11 cellular contexts compared by ENCODE assay signal in the genomic region with DNA sequence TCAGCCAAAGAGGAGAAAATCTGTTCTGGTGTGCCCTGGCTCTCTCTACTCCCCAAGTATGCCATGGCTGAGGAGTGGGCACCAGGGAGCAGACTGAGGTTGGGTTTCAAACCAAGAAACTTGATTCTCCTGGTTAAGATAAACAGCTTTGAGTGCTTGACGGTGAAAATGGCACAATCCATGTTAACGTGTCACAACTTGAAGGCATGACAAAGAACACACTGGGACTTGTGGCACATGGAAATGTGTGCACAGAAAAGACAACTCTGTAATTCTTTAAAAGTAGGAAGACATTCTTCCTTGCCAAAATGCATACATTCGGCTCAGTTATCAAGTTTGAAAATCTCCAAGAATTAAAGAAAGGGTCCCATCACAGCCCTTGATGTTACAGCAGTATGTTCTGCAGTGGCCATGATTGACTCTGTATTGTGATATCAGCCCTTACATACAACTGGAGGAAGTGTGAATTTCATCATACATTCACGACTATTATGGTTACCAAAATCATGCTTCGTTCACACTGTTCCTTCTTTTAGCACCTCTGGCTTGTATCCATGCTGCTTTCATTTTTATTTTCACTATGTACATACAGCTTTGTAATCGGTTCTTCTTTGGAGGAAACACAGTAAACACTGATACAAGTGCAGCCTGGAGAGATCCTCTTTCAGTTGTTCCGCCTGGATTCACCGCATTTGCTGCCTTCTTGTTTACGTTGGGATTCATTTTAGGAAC. TPM values are rescaled to one million over a fixed set of nuclear protein-coding genes. Genes with fewer than 3 reads are reported as not detected.
DNase-seq lines count a peak whose midpoint lies in the region; ATAC-seq and TF ChIP-seq lines count a peak whose summit lies in the region.
"Had no signal": no experiment of that assay in that cellular context is flagged by ENCODE, and none has a peak within 500 bp of the region (broad histone marks: within the 10 kb centered on the region; RNA-seq: fewer than 3 reads in every experiment).

No MANE protein-coding gene starts in this region.

- 33% methylated on average over 9 of the region's 9 CpGs for WGBS in right lobe of liver (ENCODE audit: insufficient coverage, low coverage, low lambda C conversion rate, missing lambda C conversion rate)
- WGBS in lower leg skin, 2 donors: 48 to 63% methylated on average over 9 of the region's 9 CpGs

- H3K9me3 Mint-ChIP-seq in Calu3 (ENCODE audit: low read depth, unreplicated experiment): no peaks in the 10 kb centered on the region

- no peaks in the 10 kb centered on the region for H3K36me3 Mint-ChIP-seq in Calu3 (ENCODE audit: insufficient read depth, unreplicated experiment)

- no peaks in the 10 kb centered on the region for H3K27me3 ChIP-seq in right lobe of liver

- intact Hi-C loops in right lobe of liver (cut with DNase I): no loop called here
- intact Hi-C loops in lower leg skin (cut with DNase I; ENCODE audit: low total_unique reads): no loop called here
- intact Hi-C loops in Calu3 (cut with micrococcal nuclease; ENCODE audit: unreplicated experiment): no loop called here

- DNase-seq in DMS153 (lab: John Stamatoyannopoulos, UW): peak; percentile 57
- DNase-seq in NOMO-1 treated with dmso at 0.1 percent for 144 hours (lab: John Stamatoyannopoulos, UW; ENCODE audit: unreplicated experiment): peak; percentile 65
- DNase-seq in right lobe of liver: no peak
- DNase-seq in GDM1 (lab: John Stamatoyannopoulos, UW): no peak
- no peak for DNase-seq in lower leg skin (ENCODE audit: low spot score in 2 of 2)
- DNase-seq in Calu3: no peak
- DNase-seq: COR-L47, H7 had no signal

- no peak overlapping the region for H3K4me3 Mint-ChIP-seq in Calu3 (ENCODE audit: low read depth, unreplicated experiment)

- H3K4me1 Mint-ChIP-seq in Calu3 (ENCODE audit: low read depth, unreplicated experiment): no peaks in the 10 kb centered on the region

- no peaks in the 10 kb centered on the region for H3K27me3 Mint-ChIP-seq in Calu3 (ENCODE audit: unreplicated experiment)

- H3K4me1 ChIP-seq in right lobe of liver: no peaks in the 10 kb centered on the region

- CTCF ChIA-PET in Calu3 (lab: Charles Lee): no interaction called here

- TF ChIP-seq CTCF in right lobe of liver (IDR thresholded peaks at IDR 0.05) (no peak), lower leg skin (IDR thresholded peaks at IDR 0.05) (no peak), Calu3 (IDR thresholded peaks at IDR 0.05; ENCODE audit: unreplicated experiment) (no peak)

- no peak overlapping the region for H3K27ac Mint-ChIP-seq in Calu3 (ENCODE audit: unreplicated experiment)

- no peak for TF ChIP-seq POLR2A in right lobe of liver (IDR thresholded peaks at IDR 0.05)
- TF ChIP-seq POLR2A in lower leg skin (IDR thresholded peaks at IDR 0.05): no peak

- H3K36me3 ChIP-seq in right lobe of liver: no peaks in the 10 kb centered on the region

- peak; percentile 53 for ATAC-seq in HG03159 (IDR thresholded peaks at IDR 0.05; ENCODE audit: unreplicated experiment)
- ATAC-seq in right lobe of liver: peak; percentile 34 to 75 (median 48)
- no peak for ATAC-seq in HG03139 (IDR thresholded peaks at IDR 0.05; ENCODE audit: unreplicated experiment)

- no TSS peak for BruUV-seq in Calu3 (replicated peaks; lab: Mats Ljungman, UMichigan)

- no peaks in the 10 kb centered on the region for H3K9me3 ChIP-seq in right lobe of liver

- H3K4me3 ChIP-seq in right lobe of liver (no peak overlapping the region), lower leg skin (ENCODE audit: low read depth, poor library complexity, severe bottlenecking) (no peak overlapping the region)

- H3K27ac ChIP-seq in right lobe of liver: no peak overlapping the region

RNA-seq across cellular contexts. Expression of gene ACTG2, which starts 15.6 kb away (rescaled TPM):
- total RNA-seq in right lobe of liver (10 to 100 TPM in 1 of 6 experiments, 1 to 10 TPM in 4, under 1 TPM in 1; 0.39 to 12.8 (median 1.1) TPM), lower leg skin (10 to 100 TPM in 2 of 4 donors, 1 to 10 TPM in 2; 4.9 to 75.4 (median 9.4) TPM), Calu3 (2022) (not detected in 2 replicates)
- total RNA-seq: pulmonary artery endothelial cell had no signal

RNA-seq across cellular contexts. Expression of gene STAMBP, which starts 48.5 kb away (rescaled TPM):
- total RNA-seq in right lobe of liver (10 to 100 TPM; 10.9 to 23.9 (median 16.9) TPM), lower leg skin (10 to 100 TPM; 30.5 to 49.1 (median 36.6) TPM), Calu3 (2022) (50.3 and 51.9 TPM in 2 replicates)

RNA-seq across cellular contexts. Expression of gene DGUOK, which starts 49.4 kb away (rescaled TPM):
- total RNA-seq in right lobe of liver (10 to 100 TPM; 16.6 to 33.1 (median 22.6) TPM), lower leg skin (10 to 100 TPM; 34.4 to 73.2 (median 48.0) TPM), Calu3 (2022) (78.6 and 82.8 TPM in 2 replicates)

Comparison
In these comparisons a context has a peak if more than half of its experiments do, and no peak if none do; other contexts are left out.
1. DNase-seq: peak in DMS153 (single experiment) and NOMO-1 treated with dmso at 0.1 percent for 144 hours (single experiment); none in right lobe of liver (0 of 3), GDM1 (single experiment), lower leg skin (0 of 2) and Calu3 (single experiment).